14 cellular contexts compared by ENCODE assay signal in genomic region chr16:85515830-85516397, GRCh38.
DNase-seq lines count a peak whose midpoint lies in the region; ATAC-seq, FAIRE-seq and TF ChIP-seq lines count a peak whose summit lies in the region.
"Had no signal": no experiment of that assay in that cellular context is flagged by ENCODE, and none has a peak within 500 bp of the region (broad histone marks: within the 10 kb centered on the region; RNA-seq: fewer than 3 reads in every experiment).

No MANE protein-coding gene starts in this region.

- POLR2A ChIA-PET in SK-N-SH (lab: Yijun Ruan, JAX) = interaction anchor here (0.7 to 1.8 kb wide), 4 partner anchors 38 to 98 kb away, joined by 3 to 16 read pairs (median 4); no protein-coding TSS in a partner anchor

- H3K27ac ChIP-seq in SK-N-SH (ENCODE audit: low read depth in 2 of 2, low read length in 1 of 2) (peak overlapping the region; percentile 68 to 81), astrocyte (ENCODE audit: low read depth, low read length) (no peak overlapping the region), lung (ENCODE audit: low read depth in 1 of 2, low read length in 1 of 2) (peak overlapping the region in 1 of 2 donors; percentile 95), vagina (peak overlapping the region; percentile 85)

- peaks cover under 1% of the 10 kb centered on the region for H3K36me3 Mint-ChIP-seq in astrocyte (ENCODE audit: low read depth, unreplicated experiment)
- H3K36me3 Mint-ChIP-seq: activated CD4-positive, alpha-beta memory T cell treated with anti-CD3 and anti-CD28 coated beads for 36 hours had no signal

- no peak overlapping the region for H3K4me3 ChIP-seq in SK-N-SH (ENCODE audit: low read depth in 2 of 2, low read length in 1 of 2)
- H3K4me3 ChIP-seq in astrocyte (ENCODE audit: insufficient read depth, low read depth, low read length) = no peak overlapping the region
- H3K4me3 ChIP-seq in lung = no peak overlapping the region
- no peak overlapping the region for H3K4me3 ChIP-seq in vagina

- DNase-seq in SK-N-SH (peak; percentile 85), astrocyte (ENCODE audit: low read depth) (no peak), lung (ENCODE audit: low spot score) (peak; percentile 71), vagina (ENCODE audit: extremely low spot score in 2 of 2) (no peak), NCI-H1694 (lab: John Stamatoyannopoulos, UW) (no peak), LoVo (ENCODE audit: low spot score) (no peak)
- DNase-seq in stimulated activated CD4-positive, alpha-beta T cell treated with anti-CD3 and anti-CD28 coated beads, Interleukin-2, amount 100 ng/mL, for 48 hours = no peak
- DNase-seq: activated CD4-positive, alpha-beta memory T cell treated with anti-CD3 and anti-CD28 coated beads for 36 hours; activated naive CD4-positive, alpha-beta T cell treated with Interleukin-2 at 50 U/mL for 16 hours; NCI-H1436 treated with DMSO at 0.1 percent for 48 hours; T-helper 1 cell had no signal

- H4K20me1 ChIP-seq in SK-N-SH (ENCODE audit: insufficient read depth) (no peaks in the 10 kb centered on the region), astrocyte (ENCODE audit: insufficient read depth, low read length) (peaks cover 43% of the 10 kb centered on the region)

- H3K36me3 ChIP-seq in SK-N-SH (replicated peaks in 1 of 2; ENCODE audit: control insufficient read depth in 1 of 2, insufficient read depth in 2 of 2, low read length in 1 of 2) (no peaks in the 10 kb centered on the region), astrocyte (ENCODE audit: insufficient read depth, low read length) (no peaks in the 10 kb centered on the region), lung (ENCODE audit: control insufficient read depth in 2 of 2, insufficient read depth in 2 of 2, low read length in 2 of 2) (no peaks in the 10 kb centered on the region), vagina (no peaks in the 10 kb centered on the region)

- no peak for TF ChIP-seq EP300 in SK-N-SH (IDR thresholded peaks at IDR 0.05; ENCODE audit: borderline replicate concordance in 1 of 2, low read depth in 1 of 2, low read length in 1 of 2)

- TF ChIP-seq RAD21 in SK-N-SH (IDR thresholded peaks at IDR 0.05; ENCODE audit: low read length) = no peak

- ATAC-seq in SK-N-SH treated with all-trans-retinoic acid at 6 μM for 48 hours = no peak
- no peak for ATAC-seq in lung (ENCODE audit: insufficient read depth, low FRiP score)

- H3K9me3 ChIP-seq in SK-N-SH (no peaks in the 10 kb centered on the region), astrocyte (ENCODE audit: insufficient read depth, low read depth, low read length) (peaks cover 2% of the 10 kb centered on the region), lung (ENCODE audit: control insufficient read depth in 2 of 2, insufficient read depth in 1 of 2, low read length in 1 of 2) (peaks cover 0 to 2% of the 10 kb centered on the region in 2 donors), vagina (no peaks in the 10 kb centered on the region)

- H3K4me1 Mint-ChIP-seq in astrocyte (ENCODE audit: low read depth, unreplicated experiment) = peaks cover 10% of the 10 kb centered on the region

- H2AFZ ChIP-seq in SK-N-SH (ENCODE audit: low read depth) = no peak overlapping the region
- no peak overlapping the region for H2AFZ ChIP-seq in astrocyte (ENCODE audit: low read depth, low read length)

- no peak overlapping the region for H3K4me3 Mint-ChIP-seq in astrocyte (ENCODE audit: unreplicated experiment)
- H3K4me3 Mint-ChIP-seq: activated CD4-positive, alpha-beta memory T cell treated with anti-CD3 and anti-CD28 coated beads for 36 hours; stimulated activated naive CD8-positive, alpha-beta T cell treated with anti-CD3 and anti-CD28 coated beads, Interleukin-15, Interleukin-2, amounts not matched to agents 100 ng/mL and 50 ng/mL, for 24 hours had no signal

- H3K27me3 ChIP-seq in SK-N-SH (ENCODE audit: insufficient read depth) = no peaks in the 10 kb centered on the region
- H3K27me3 ChIP-seq in astrocyte (ENCODE audit: insufficient read depth, low read length) = no peaks in the 10 kb centered on the region
- no peaks in the 10 kb centered on the region for H3K27me3 ChIP-seq in lung (ENCODE audit: control insufficient read depth, insufficient read depth)
- no peaks in the 10 kb centered on the region for H3K27me3 ChIP-seq in vagina

- H3K9me3 Mint-ChIP-seq in astrocyte (ENCODE audit: unreplicated experiment) = no peaks in the 10 kb centered on the region
- H3K9me3 Mint-ChIP-seq: activated CD4-positive, alpha-beta memory T cell treated with anti-CD3 and anti-CD28 coated beads for 36 hours; stimulated activated naive CD8-positive, alpha-beta T cell treated with anti-CD3 and anti-CD28 coated beads, Interleukin-15, Interleukin-2, amounts not matched to agents 100 ng/mL and 50 ng/mL, for 24 hours had no signal

- no peak for FAIRE-seq in astrocyte (lab: Jason Lieb, UNC)
- FAIRE-seq: colon had no signal

- H3K9ac ChIP-seq in SK-N-SH (peak overlapping the region; percentile 55; the same call in 1 of the 2 replicates), astrocyte (ENCODE audit: low read length) (peak overlapping the region; percentile 55)

- 77% methylated on average over 7 of the region's 12 CpGs for WGBS in SK-N-SH (ENCODE audit: low lambda C conversion rate)
- 73 to 84% methylated on average over 12 of the region's 12 CpGs for WGBS in lung, 2 donors

- H3F3A ChIP-seq in SK-N-SH (replicated peaks; ENCODE audit: insufficient read depth) = no peaks in the 10 kb centered on the region

- H3K4me2 ChIP-seq in SK-N-SH = peak overlapping the region; percentile 63; the same call in 1 of the 2 replicates
- H3K4me2 ChIP-seq in astrocyte (ENCODE audit: low read length) = peak overlapping the region; percentile 79

- H3K27ac Mint-ChIP-seq in astrocyte (ENCODE audit: unreplicated experiment) = no peak overlapping the region
- H3K27ac Mint-ChIP-seq: activated CD4-positive, alpha-beta memory T cell treated with anti-CD3 and anti-CD28 coated beads for 36 hours; stimulated activated naive CD8-positive, alpha-beta T cell treated with anti-CD3 and anti-CD28 coated beads, Interleukin-15, Interleukin-2, amounts not matched to agents 100 ng/mL and 50 ng/mL, for 24 hours had no signal

- H3K79me2 ChIP-seq in SK-N-SH (ENCODE audit: insufficient read depth) (no peaks in the 10 kb centered on the region), astrocyte (ENCODE audit: insufficient read depth, low read length) (no peaks in the 10 kb centered on the region)

- no peaks in the 10 kb centered on the region for H3K9me2 ChIP-seq in SK-N-SH

- H3K4me1 ChIP-seq in SK-N-SH (ENCODE audit: control insufficient read depth in 1 of 2, insufficient read depth in 2 of 2, low read depth in 1 of 2, low read length in 1 of 2) (peaks cover 25 to 48% of the 10 kb centered on the region in 2 experiments; a peak in 3 of 4 replicates), astrocyte (ENCODE audit: insufficient read depth, low read length) (peaks cover 18% of the 10 kb centered on the region), lung (ENCODE audit: control insufficient read depth in 2 of 2, insufficient read depth in 2 of 2, low read length in 2 of 2) (peaks cover 0 to 11% of the 10 kb centered on the region in 2 donors), vagina (peaks cover 38% of the 10 kb centered on the region)

- intact Hi-C loops in vagina (cut with DNase I) = no loop called here

- CTCF ChIA-PET in SK-N-SH (lab: Yijun Ruan, JAX) = interaction anchor here (0.6 to 3.3 kb wide), 11 partner anchors 9 to 134 kb away, joined by 3 to 16 read pairs (median 4); no protein-coding TSS in a partner anchor

- H3K27me3 Mint-ChIP-seq in astrocyte (ENCODE audit: low read depth, unreplicated experiment) = peaks cover 21% of the 10 kb centered on the region
- H3K27me3 Mint-ChIP-seq: activated CD4-positive, alpha-beta memory T cell treated with anti-CD3 and anti-CD28 coated beads for 36 hours; stimulated activated naive CD8-positive, alpha-beta T cell treated with anti-CD3 and anti-CD28 coated beads, Interleukin-15, Interleukin-2, amounts not matched to agents 100 ng/mL and 50 ng/mL, for 24 hours had no signal

- TF ChIP-seq CTCF in SK-N-SH (IDR thresholded peaks at IDR 0.05) (no peak), astrocyte (IDR thresholded peaks at IDR 0.05; ENCODE audit: insufficient read depth, low read depth, low read length) (no peak), lung (IDR thresholded peaks at IDR 0.05; ENCODE audit: control extremely low read depth, extremely low read depth) (no peak), vagina (IDR thresholded peaks at IDR 0.05) (no peak)

- no peak for TF ChIP-seq POLR2A in vagina (IDR thresholded peaks at IDR 0.05)

TF ChIP-seq in SK-N-SH, 30 proteins besides CTCF, POLR2A, EP300 and RAD21:
- TF ChIP-seq MXI1 (IDR thresholded peaks at IDR 0.05; ENCODE audit: low read depth, low read length) (peak; percentile 49; the same call in 1 of the 2 replicates), IRF3 (IDR thresholded peaks at IDR 0.05; ENCODE audit: low read depth, low read length) (no peak)

TF ChIP-seq in SK-N-SH treated with all-trans-retinoic acid at 6 μM for 48 hours, 23 proteins besides CTCF, POLR2A, EP300 and RAD21 (continues in another document):
- TF ChIP-seq ZC3H10 (CRISPR knock-in tag; IDR thresholded peaks at IDR 0.05) (no peak), ZFP30 (CRISPR knock-in tag; IDR thresholded peaks at IDR 0.05) (no peak), ZNF8 (CRISPR knock-in tag; IDR thresholded peaks at IDR 0.05) (no peak), POU6F1 (CRISPR knock-in tag; IDR thresholded peaks at IDR 0.05; ENCODE audit: borderline replicate concordance, low read depth) (no peak), TCF4 (CRISPR knock-in tag; IDR thresholded peaks at IDR 0.05; ENCODE audit: borderline replicate concordance) (no peak), ISL1 (CRISPR knock-in tag; IDR thresholded peaks at IDR 0.05) (no peak)

Comparison
In these comparisons a context has a peak if more than half of its experiments do, and no peak if none do; other contexts are left out.
1. DNase-seq: peak in SK-N-SH (single experiment) and lung (single experiment); none in astrocyte (single experiment), vagina (0 of 2), NCI-H1694 (single experiment), LoVo (single experiment) and stimulated activated CD4-positive, alpha-beta T cell treated with anti-CD3 and anti-CD28 coated beads, Interleukin-2, amount 100 ng/mL, for 48 hours (0 of 2).